16 cellular contexts compared by ENCODE assay signal in genomic region chr17:49523196-49523595, GRCh38. TPM values are rescaled to one million over a fixed set of nuclear protein-coding genes. Genes with fewer than 3 reads are reported as not detected.
DNase-seq lines count a peak whose midpoint lies in the region; ATAC-seq and TF ChIP-seq lines count a peak whose summit lies in the region.
"Had no signal": no experiment of that assay in that cellular context is flagged by ENCODE, and none has a peak within 500 bp of the region (broad histone marks: within the 10 kb centered on the region; RNA-seq: fewer than 3 reads in every experiment).

No MANE protein-coding gene starts in this region.

- POLR2A ChIA-PET in WTC11 (lab: Charles Lee): interaction anchor here (0.6 kb wide), 1 partner anchor 276 kb away, joined by 5 read pairs; no protein-coding TSS in a partner anchor

- TF ChIP-seq CTCF in WTC11 (IDR thresholded peaks at IDR 0.05) (no peak), nephron (IDR thresholded peaks at IDR 0.05; ENCODE audit: unreplicated experiment in 3 of 3) (no peak), smooth muscle cell (IDR thresholded peaks at IDR 0.05; ENCODE audit: borderline replicate concordance, insufficient read depth, poor library complexity, severe bottlenecking) (no peak)

- 86% methylated on average over 5 of the region's 5 CpGs for WGBS in smooth muscle cell (ENCODE audit: low lambda C conversion rate)

- H3K4me3 ChIP-seq in BLaER1 (no peak overlapping the region), smooth muscle cell (no peak overlapping the region)
- H3K4me3 ChIP-seq in BLaER1 treated with 17β-estradiol and CSF1 and Interleukin-3, amounts not matched to agents 10 nM and 100 nM: no peak overlapping the region
- H3K4me3 ChIP-seq: SJSA1 had no signal

- H3K4me1 Mint-ChIP-seq in WTC11 (peaks cover 3% of the 10 kb centered on the region; the same call in 1 of the 2 replicates), nephron (peaks cover 72% of the 10 kb centered on the region)

- no peaks in the 10 kb centered on the region for H3K36me3 ChIP-seq in BLaER1
- no peaks in the 10 kb centered on the region for H3K36me3 ChIP-seq in BLaER1 treated with 17β-estradiol and CSF1 and Interleukin-3, amounts not matched to agents 10 nM and 100 nM
- H3K36me3 ChIP-seq in smooth muscle cell (ENCODE audit: low read depth): no peaks in the 10 kb centered on the region
- H3K36me3 ChIP-seq: SJSA1 had no signal

- H3K9ac ChIP-seq in BLaER1 (no peak overlapping the region), smooth muscle cell (ENCODE audit: low read depth) (no peak overlapping the region)
- H3K9ac ChIP-seq in BLaER1 treated with 17β-estradiol and CSF1 and Interleukin-3, amounts not matched to agents 10 nM and 100 nM: peak overlapping the region in 1 of 11 experiments; percentile 2; a peak in 1 of 22 replicates

- 0 out of 2 replicates have a peak overlapping the region, but pooled peaks have one; percentile 52 for H3K27ac ChIP-seq in BLaER1
- H3K27ac ChIP-seq in BLaER1 treated with 17β-estradiol and CSF1 and Interleukin-3, amounts not matched to agents 10 nM and 100 nM: 0 out of 22 replicates have a peak overlapping the region, but pooled peaks of 1 of the 11 experiments have one; percentile 32
- H3K27ac ChIP-seq in smooth muscle cell (ENCODE audit: low read depth): no peak overlapping the region
- H3K27ac ChIP-seq: C4-2B, SJSA1 had no signal

- H3K9me3 ChIP-seq in BLaER1: no peaks in the 10 kb centered on the region
- H3K9me3 ChIP-seq in BLaER1 treated with 17β-estradiol and CSF1 and Interleukin-3, amounts not matched to agents 10 nM and 100 nM (replicated peaks in 1 of 11): no peaks in the 10 kb centered on the region
- no peaks in the 10 kb centered on the region for H3K9me3 ChIP-seq in smooth muscle cell (replicated peaks; ENCODE audit: low read depth)
- H3K9me3 ChIP-seq: SJSA1 had no signal

- H3K4me3 Mint-ChIP-seq in WTC11 (no peak overlapping the region), nephron (peak overlapping the region in 1 of 3 experiments; percentile 34)

- H3K27ac Mint-ChIP-seq in WTC11: no peak overlapping the region
- peak overlapping the region; percentile 87 to 99 (median 97) for H3K27ac Mint-ChIP-seq in nephron

- H3K4me1 ChIP-seq in BLaER1 (peaks cover 42% of the 10 kb centered on the region), smooth muscle cell (ENCODE audit: low read depth) (peaks cover 3% of the 10 kb centered on the region)
- H3K4me1 ChIP-seq in BLaER1 treated with 17β-estradiol and CSF1 and Interleukin-3, amounts not matched to agents 10 nM and 100 nM: peaks cover 21 to 38% (median 28%) of the 10 kb centered on the region in 10 experiments

- H3K27me3 ChIP-seq in BLaER1: no peaks in the 10 kb centered on the region
- peaks cover 0 to 54% (median 0%) of the 10 kb centered on the region in 11 experiments; a peak in 4 of 22 replicates for H3K27me3 ChIP-seq in BLaER1 treated with 17β-estradiol and CSF1 and Interleukin-3, amounts not matched to agents 10 nM and 100 nM
- H3K27me3 ChIP-seq in smooth muscle cell (ENCODE audit: low read depth): no peaks in the 10 kb centered on the region
- H3K27me3 ChIP-seq: SJSA1 had no signal

- H3K4me2 ChIP-seq in BLaER1: peak overlapping the region; percentile 65
- peak overlapping the region; percentile 39 to 76 (median 61); a peak in 20 of 22 replicates for H3K4me2 ChIP-seq in BLaER1 treated with 17β-estradiol and CSF1 and Interleukin-3, amounts not matched to agents 10 nM and 100 nM
- H3K4me2 ChIP-seq in smooth muscle cell: no peak overlapping the region

- no peak for ATAC-seq in WTC11
- ATAC-seq: Right ventricle myocardium inferior had no signal

- H3K36me3 Mint-ChIP-seq in WTC11 (no peaks in the 10 kb centered on the region), nephron (ENCODE audit: low read depth) (no peaks in the 10 kb centered on the region)

- peak; percentile 4 for DNase-seq in WTC11 (ENCODE audit: low spot score)
- DNase-seq in NCI-H510A treated with DMSO at 0.1 percent for 48 hours (lab: John Stamatoyannopoulos, UW): no peak
- no peak for DNase-seq in smooth muscle cell (lab: John Stamatoyannopoulos, UW; ENCODE audit: unreplicated experiment)
- no peak for DNase-seq in amygdala (lab: John Stamatoyannopoulos, UW)
- DNase-seq: KG1, NCI-H2029 treated with DMSO at 0.1 percent for 48 hours, NCI-H345, NCI-H526, OCI-M1 had no signal

- H3K27me3 Mint-ChIP-seq in WTC11 (ENCODE audit: low read depth) (no peaks in the 10 kb centered on the region; the same call in 1 of the 2 replicates), nephron (ENCODE audit: low read depth) (no peaks in the 10 kb centered on the region)

- CTCF ChIA-PET in WTC11 (lab: Charles Lee): interaction anchor here (1.1 to 6.2 kb wide), 7 partner anchors 8 to 88 kb away, joined by 3 to 33 read pairs (median 5); no protein-coding TSS in a partner anchor

- no peaks in the 10 kb centered on the region for H3K79me2 ChIP-seq in smooth muscle cell (ENCODE audit: low read depth)

- no peak overlapping the region for H2AFZ ChIP-seq in smooth muscle cell (ENCODE audit: low read depth)

- no peaks in the 10 kb centered on the region for H3K9me3 Mint-ChIP-seq in WTC11
- no peaks in the 10 kb centered on the region for H3K9me3 Mint-ChIP-seq in nephron

- H4K20me1 ChIP-seq in BLaER1 (no peaks in the 10 kb centered on the region), smooth muscle cell (ENCODE audit: low read depth) (no peaks in the 10 kb centered on the region)
- H4K20me1 ChIP-seq in BLaER1 treated with 17β-estradiol and CSF1 and Interleukin-3, amounts not matched to agents 10 nM and 100 nM: peaks cover 0 to 4% (median 0%) of the 10 kb centered on the region in 11 experiments; a peak in 2 of 22 replicates

- H3F3A ChIP-seq in smooth muscle cell (ENCODE audit: low read depth): no peaks in the 10 kb centered on the region

TF ChIP-seq in WTC11, 78 proteins besides CTCF, POLR2A, EP300 and RAD21:
- TF ChIP-seq MAX (CRISPR knock-in tag; IDR thresholded peaks at IDR 0.05): no peak

RNA-seq across cellular contexts. Expression of gene NGFR, which starts 28.1 kb away (rescaled TPM):
- 11.3 to 12.4 TPM (median 12.1 TPM) in 3 replicates for total RNA-seq in WTC11 (2021)
- total RNA-seq in smooth muscle cell: 1.3 and 2.4 TPM in 2 replicates
- 2.3 and 2.5 TPM in 2 replicates for polyA plus RNA-seq in smooth muscle cell

RNA-seq across cellular contexts. Expression of gene NXPH3, which starts 52.5 kb away (rescaled TPM):
- total RNA-seq in WTC11 (2021): 2.3 to 3.4 TPM (median 2.4 TPM) in 3 replicates
- 1.8 and 3.6 TPM in 2 replicates for total RNA-seq in smooth muscle cell
- polyA plus RNA-seq in smooth muscle cell: 1.3 and 1.5 TPM in 2 replicates
- total RNA-seq: Daoy had no signal
